Comparison of ENCODE assay signal across 8 cellular contexts in the genomic region with DNA sequence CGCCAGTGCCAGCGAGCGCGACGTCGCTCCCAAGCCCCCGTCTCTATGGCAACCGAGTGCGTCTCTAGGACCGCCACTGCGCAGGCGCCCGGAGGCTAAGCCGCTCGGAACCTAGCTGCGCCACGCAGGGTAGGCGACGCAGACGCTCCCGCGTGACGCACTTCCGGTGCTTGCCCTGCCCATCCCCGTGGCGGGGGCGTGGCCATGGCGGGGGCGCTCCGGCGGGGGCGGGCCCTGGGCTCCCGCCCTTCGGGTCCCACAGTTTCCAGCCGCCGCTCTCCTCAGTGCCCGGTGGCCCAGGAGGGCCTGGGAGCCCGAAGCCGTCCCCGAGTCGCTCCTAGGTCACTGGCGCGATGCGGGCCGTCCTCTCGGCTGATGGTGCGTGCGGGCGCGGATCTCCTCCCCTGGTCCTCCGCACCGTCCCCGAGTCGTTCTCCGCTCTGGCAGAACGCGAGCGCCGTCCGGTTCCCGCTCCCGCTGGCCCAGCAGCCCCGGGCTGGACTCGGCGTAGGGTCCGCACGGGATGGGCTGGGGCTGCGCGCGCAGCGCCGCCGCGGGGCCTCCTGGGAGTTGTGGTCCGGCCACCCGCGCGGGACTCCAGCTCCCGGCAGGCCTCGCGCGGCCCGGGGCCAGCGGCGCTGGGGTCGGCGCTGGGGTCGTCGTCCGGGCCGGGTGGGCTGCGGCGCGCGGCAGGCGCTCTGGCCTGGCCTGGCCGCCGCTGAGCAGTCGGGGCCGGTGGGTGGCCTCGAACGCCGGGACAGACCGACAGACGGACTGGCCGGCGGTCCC. TPM values are rescaled to one million over a fixed set of nuclear protein-coding genes. Genes with fewer than 3 reads are reported as not detected.
DNase-seq lines count a peak whose midpoint lies in the region; ATAC-seq and TF ChIP-seq lines count a peak whose summit lies in the region.

A gene (plus strand): TSS at position 245 of the 789 bp plus-strand sequence. CDS start 7,953 bp downstream, outside the sequence.

- H3K36me3 ChIP-seq in adrenal gland (replicated peaks in 1 of 2): peaks cover 0 to 8% of the 10 kb centered on the region in 2 donors
- peaks cover 0 to 24% (median 0%) of the 10 kb centered on the region in 9 donors for H3K36me3 ChIP-seq in heart right ventricle
- peaks cover 0 to 14% (median 6%) of the 10 kb centered on the region in 4 donors for H3K36me3 ChIP-seq in upper lobe of left lung

- H3K27ac ChIP-seq in adrenal gland (peak within 1 kb of the TSS; percentile 99 to 100 (median 100)), heart right ventricle (peak within 1 kb of the TSS; percentile 98 to 100 (median 100)), upper lobe of left lung (peak within 1 kb of the TSS; percentile 99 to 100 (median 100))

- H3K27me3 ChIP-seq in adrenal gland (no peaks in the 10 kb centered on the region), heart right ventricle (no peaks in the 10 kb centered on the region), upper lobe of left lung (no peaks in the 10 kb centered on the region)

- H3K4me1 ChIP-seq in adrenal gland (replicated peaks in 1 of 2) (peaks cover 23 to 42% of the 10 kb centered on the region in 2 donors), heart right ventricle (peaks cover 7 to 54% (median 41%) of the 10 kb centered on the region in 9 donors), upper lobe of left lung (peaks cover 30 to 55% (median 42%) of the 10 kb centered on the region in 4 donors)

- intact Hi-C loops in adrenal gland (cut with DNase I) (no loop called here), heart right ventricle (cut with DNase I) (loop anchor here in 1 of 10 donors (2.0 kb wide), 1 partner anchor 41 kb away; a partner anchor contains a TSS), posterior vena cava (cut with DNase I) (no loop called here)

- in situ Hi-C loops in GM13976 (cut with MboI; ENCODE audit: low sequenced_read_pairs, unreplicated experiment): no loop called here

- 0 to 1% (median 0%) methylated on average over 13 to 107 of the region's 107 CpGs; no CpG with 5 or more reads in 1 of the 4 donors for WGBS in adrenal gland, 4 donors
- 0% methylated on average over 98 to 107 of the region's 107 CpGs for WGBS in heart right ventricle, 2 donors
- 0% methylated on average over 24 to 45 of the region's 107 CpGs for WGBS in upper lobe of left lung, 2 donors

- no peaks in the 10 kb centered on the region for H3K9me3 ChIP-seq in adrenal gland (replicated peaks in 1 of 3)
- no peaks in the 10 kb centered on the region for H3K9me3 ChIP-seq in heart right ventricle
- H3K9me3 ChIP-seq in upper lobe of left lung: no peaks in the 10 kb centered on the region

- DNase-seq in GM13976 (ENCODE audit: low spot score) (peak; percentile 100), NCI-H1436 treated with DMSO at 0.1 percent for 48 hours (lab: John Stamatoyannopoulos, UW) (peak; percentile 77), T-helper 1 cell (peak; percentile 96 to 100 (median 98)), adrenal gland (peak; percentile 96 to 98 (median 98)), heart right ventricle (peak; percentile 93 to 97), posterior vena cava (ENCODE audit: low spot score) (peak; percentile 99), upper lobe of left lung (peak; percentile 97 to 100)

- TF ChIP-seq POLR2A in adrenal gland (IDR thresholded peaks at IDR 0.05) (peak; percentile 55 to 84), upper lobe of left lung (IDR thresholded peaks at IDR 0.05) (peak in 3 of 4 donors; percentile 65 to 91 (median 83))

- H3K4me3 ChIP-seq in adrenal gland (peak within 1 kb of the TSS; percentile 52 to 100 (median 72)), heart right ventricle (peak within 1 kb of the TSS; percentile 89 to 100 (median 97)), upper lobe of left lung (peak within 1 kb of the TSS; percentile 92 to 100 (median 96))

- peak in 1 of 4 donors; percentile 64 for TF ChIP-seq EP300 in upper lobe of left lung (IDR thresholded peaks at IDR 0.05)

- peak; percentile 82 for ATAC-seq in HG02840 (IDR thresholded peaks at IDR 0.05; ENCODE audit: low FRiP score, unreplicated experiment)
- ATAC-seq in heart right ventricle: peak; percentile 94 to 97 (median 96)
- peak; percentile 95 to 97 for ATAC-seq in upper lobe of left lung (ENCODE audit: low FRiP score in 2 of 2)

- TF ChIP-seq CTCF in GM13976 (IDR thresholded peaks at IDR 0.05; ENCODE audit: borderline replicate concordance, control extremely low read depth, extremely low read depth, insufficient read depth, missing control alignments): no peak
- TF ChIP-seq CTCF in adrenal gland (IDR thresholded peaks at IDR 0.05): peak in 2 of 6 experiments; percentile 10 to 27
- TF ChIP-seq CTCF in heart right ventricle (IDR thresholded peaks at IDR 0.05): no peak
- TF ChIP-seq CTCF in upper lobe of left lung (IDR thresholded peaks at IDR 0.05): peak in 3 of 6 experiments; percentile 39 to 52 (median 39)

RNA-seq across cellular contexts. Expression of the gene that starts here (rescaled TPM):
- total RNA-seq in adrenal gland (100 to 1,000 TPM in 2 of 8 donors, 10 to 100 TPM in 6; 28.3 to 158 (median 85.8) TPM), heart right ventricle (100 to 1,000 TPM in 1 of 10 donors, 10 to 100 TPM in 9; 53.6 to 110 (median 74.7) TPM), posterior vena cava (10 to 100 TPM; 29.4 to 35.9 TPM), upper lobe of left lung (100 to 1,000 TPM in 3 of 6 donors, 10 to 100 TPM in 3; 52.7 to 284 (median 84.7) TPM)
- polyA plus RNA-seq in adrenal gland (100 to 1,000 TPM in 2 of 3 donors, 1 to 10 TPM in 1; 1.3 to 608 (median 224) TPM), heart right ventricle (100 to 1,000 TPM in 1 of 2 donors, 10 to 100 TPM in 1; 56.0 to 248 TPM)

Comparison
In these comparisons a context has a peak if more than half of its experiments do, and no peak if none do; other contexts are left out.
1. Peak in every context shown above with its lines: DNase-seq, ATAC-seq, H3K4me3 ChIP-seq and H3K27ac ChIP-seq.